Comparison of ENCODE assay signal across 8 cellular contexts in genomic region chr16:19555186-19555937, GRCh38.
DNase-seq lines count a peak whose midpoint lies in the region; ATAC-seq and TF ChIP-seq lines count a peak whose summit lies in the region.

Gene VPS35L (plus strand): TSS chr16:19555703. CDS start chr16:19555730, 27 bp downstream.

- peak within 1 kb of the TSS; percentile 94 for H3K4me3 ChIP-seq in AG10803 (ENCODE audit: low read length)

- DNase-seq in AG10803 (ENCODE audit: low read depth): peak; percentile 98
- peak; percentile 94 for DNase-seq in NCI-H345 treated with DMSO at 0.1 percent for 48 hours (lab: John Stamatoyannopoulos, UW; ENCODE audit: unreplicated experiment)
- peak; percentile 99 for DNase-seq in cerebellar cortex (ENCODE audit: low spot score)
- DNase-seq in iris pigment epithelial cell (ENCODE audit: low read depth): peak; percentile 99
- DNase-seq in stimulated activated CD4-positive, alpha-beta T cell treated with anti-CD3 and anti-CD28 coated beads, Interleukin-12 subunit alpha, Interleukin-12 subunit beta, amount 100 ng/mL, for 4 hours: peak; percentile 95

- peak; percentile 70 for TF ChIP-seq CTCF in AG10803 (conservative IDR thresholded peaks at IDR 0.05; ENCODE audit: low read length)

- ATAC-seq in GM19023 (IDR thresholded peaks at IDR 0.05; ENCODE audit: unreplicated experiment) (peak; percentile 97), HG03280 (IDR thresholded peaks at IDR 0.05; ENCODE audit: unreplicated experiment) (peak; percentile 90)
- peak; percentile 97 to 98 for ATAC-seq in activated CD4-positive, CD25-positive, alpha-beta regulatory T cell treated with anti-CD3 and anti-CD28 coated beads, Interleukin-2, amount 50 U/mL, for 24 hours

Comparison
In these comparisons a context has a peak if more than half of its experiments do, and no peak if none do; other contexts are left out.
1. Peak in every context shown above with its lines: DNase-seq, ATAC-seq and H3K4me3 ChIP-seq.